In genomic region chr20:47027042-47027441, GRCh38 we compare ENCODE assay signal across 13 cellular contexts.
"Had no signal": no experiment of that assay in that cellular context is flagged by ENCODE, and none has a peak within 500 bp of the region (broad histone marks: within the 10 kb centered on the region; RNA-seq: fewer than 3 reads in every experiment).

No MANE protein-coding gene starts in this region.

- H3K4me1 Mint-ChIP-seq: activated CD4-positive, alpha-beta memory T cell treated with anti-CD3 and anti-CD28 coated beads, Interleukin-2, amount 10 ng/mL, durations not matched to agents 7 days and 5 days had no signal

- H3K4me3 ChIP-seq: breast epithelium, dorsolateral prefrontal cortex, gastroesophageal sphincter, left ventricle myocardium inferior, transverse colon had no signal

- H3K9me3 Mint-ChIP-seq: activated CD4-positive, alpha-beta memory T cell treated with anti-CD3 and anti-CD28 coated beads, Interleukin-2, amount 10 ng/mL, durations not matched to agents 7 days and 5 days; activated T-cell treated with anti-CD3 and anti-CD28 coated beads, Interleukin-2, amount 50 U/mL, for 72 hours had no signal

- H3K27ac Mint-ChIP-seq: activated CD4-positive, alpha-beta memory T cell treated with anti-CD3 and anti-CD28 coated beads, Interleukin-2, amount 10 ng/mL, durations not matched to agents 7 days and 5 days; activated T-cell treated with anti-CD3 and anti-CD28 coated beads, Interleukin-2, amount 50 U/mL, for 72 hours; nephron progenitor cell had no signal

- H3K9me3 ChIP-seq: transverse colon had no signal

- H3K27ac ChIP-seq: dorsolateral prefrontal cortex, gastroesophageal sphincter, left ventricle myocardium inferior, transverse colon, VCaP had no signal

- H3K4me1 ChIP-seq: breast epithelium, left ventricle myocardium inferior had no signal

- H3K4me3 Mint-ChIP-seq: activated CD4-positive, alpha-beta memory T cell treated with anti-CD3 and anti-CD28 coated beads, Interleukin-2, amount 10 ng/mL, durations not matched to agents 7 days and 5 days; activated T-cell treated with anti-CD3 and anti-CD28 coated beads, Interleukin-2, amount 50 U/mL, for 72 hours; nephron progenitor cell had no signal

- H3K27me3 ChIP-seq: breast epithelium, gastroesophageal sphincter, transverse colon had no signal

- DNase-seq: activated CD4-positive, alpha-beta memory T cell treated with anti-CD3 and anti-CD28 coated beads, Interleukin-2, amount 10 ng/mL, durations not matched to agents 7 days and 5 days; activated T-cell treated with anti-CD3 and anti-CD28 coated beads, Interleukin-2, amount 50 U/mL, for 72 hours; dorsolateral prefrontal cortex; left ventricle myocardium inferior; mesenchymal stem cell; nephron progenitor cell; stimulated activated CD4-positive, alpha-beta T cell treated with anti-CD3 and anti-CD28 coated beads, Interleukin-4, amount 100 ng/mL, for 1 hour; stimulated activated CD8-positive, alpha-beta memory T cell treated with anti-CD3 and anti-CD28 coated beads, Interleukin-4, amount 100 ng/mL, for 48 hours; T-helper 9 cell; transverse colon had no signal

- ATAC-seq: activated T-cell treated with anti-CD3 and anti-CD28 coated beads, Interleukin-2, amount 50 U/mL, for 72 hours; gastroesophageal sphincter had no signal

- H3K36me3 ChIP-seq: breast epithelium, gastroesophageal sphincter, left ventricle myocardium inferior, transverse colon had no signal
